8 cellular contexts compared by ENCODE assay signal in genomic region chr3:158727499-158728377, GRCh38. TPM values are rescaled to one million over a fixed set of nuclear protein-coding genes. Genes with fewer than 3 reads are reported as not detected.
A peak's percentile ranks its signal among the peaks of the same experiment; 100 is the strongest.
DNase-seq lines count a peak whose midpoint lies in the region; ATAC-seq, FAIRE-seq and TF ChIP-seq lines count a peak whose summit lies in the region.

No MANE protein-coding gene starts in this region.

- intact Hi-C loops in heart right ventricle (cut with DNase I), result loop anchor here (1.0 to 10.0 kb wide), 6 partner anchors 61 to 65 kb away; no protein-coding TSS in a partner anchor

- H3K36me3 ChIP-seq in adipocyte (ENCODE audit: control insufficient read depth, insufficient read depth, low read length, severe bottlenecking) (no peaks in the 10 kb centered on the region), heart right ventricle (no peaks in the 10 kb centered on the region)

- no peaks in the 10 kb centered on the region for H3K27me3 ChIP-seq in adipocyte (replicated peaks; ENCODE audit: control insufficient read depth, insufficient read depth, low read length)
- no peaks in the 10 kb centered on the region for H3K27me3 ChIP-seq in heart right ventricle

- no peak for TF ChIP-seq EP300 in Ishikawa (IDR thresholded peaks at IDR 0.05; ENCODE audit: borderline replicate concordance)

- H3K9me3 ChIP-seq in adipocyte (ENCODE audit: control insufficient read depth, low read length), result no peaks in the 10 kb centered on the region
- no peaks in the 10 kb centered on the region for H3K9me3 ChIP-seq in heart right ventricle

- peak overlapping the region in 5 of 10 donors; percentile 7 to 81 (median 30) for H3K27ac ChIP-seq in heart right ventricle

- peak; percentile 37 for DNase-seq in activated CD4-positive, CD25-positive, alpha-beta regulatory T cell treated with anti-CD3 and anti-CD28 coated beads, Interleukin-2, amount 50 U/mL, for 16 hours (ENCODE audit: low read depth, low spot score)
- no peak for DNase-seq in activated CD4-positive, CD25-positive, alpha-beta regulatory T cell treated with anti-CD3 and anti-CD28 coated beads, Interleukin-2, amount 50 U/mL, for 72 hours
- peak; percentile 50 for DNase-seq in RCC 7860 (ENCODE audit: low spot score)
- peak; percentile 91 for DNase-seq in adipocyte (ENCODE audit: low read depth)
- DNase-seq in heart right ventricle, result peak in 1 of 2 donors; percentile 72
- DNase-seq in retinal pigment epithelial cell (ENCODE audit: low read depth), result no peak

- ATAC-seq in GM21717 (IDR thresholded peaks at IDR 0.05; ENCODE audit: unreplicated experiment) (peak; percentile 63), heart right ventricle (peak in 4 of 8 donors; percentile 22 to 49 (median 32))

- H3K4me1 ChIP-seq in adipocyte (ENCODE audit: control insufficient read depth, insufficient read depth, low read length) (peaks cover 46% of the 10 kb centered on the region), heart right ventricle (peaks cover 6 to 57% (median 35%) of the 10 kb centered on the region in 9 donors)

- H3K9ac ChIP-seq in adipocyte (ENCODE audit: low read length), result no peak overlapping the region

- 42 to 43% methylated on average over 14 of the region's 14 CpGs for WGBS in heart right ventricle, 2 donors

- peak; percentile 62 for TF ChIP-seq RAD21 in Ishikawa (IDR thresholded peaks at IDR 0.05; ENCODE audit: low read depth)

- H3K4me3 ChIP-seq in adipocyte (ENCODE audit: low read length), result no peak overlapping the region
- peak overlapping the region in 1 of 10 donors; percentile 21 for H3K4me3 ChIP-seq in heart right ventricle
- no peak overlapping the region for H3K4me3 ChIP-seq in retinal pigment epithelial cell (ENCODE audit: low read length)

- FAIRE-seq in RCC 7860 (lab: Jason Lieb, UNC), result peak; percentile 73

- TF ChIP-seq CTCF in heart right ventricle (IDR thresholded peaks at IDR 0.05) (peak; percentile 54 to 85 (median 80)), retinal pigment epithelial cell (conservative IDR thresholded peaks at IDR 0.05; ENCODE audit: low read depth, low read length) (peak; percentile 82)

TF ChIP-seq in Ishikawa, 13 proteins besides CTCF, POLR2A, EP300 and RAD21:
- TF ChIP-seq FOXM1 (IDR thresholded peaks at IDR 0.05; ENCODE audit: borderline replicate concordance, low read depth), result no peak
- TF ChIP-seq YY1 (IDR thresholded peaks at IDR 0.05; ENCODE audit: low read depth), result no peak
- TF ChIP-seq, protein P1, sequence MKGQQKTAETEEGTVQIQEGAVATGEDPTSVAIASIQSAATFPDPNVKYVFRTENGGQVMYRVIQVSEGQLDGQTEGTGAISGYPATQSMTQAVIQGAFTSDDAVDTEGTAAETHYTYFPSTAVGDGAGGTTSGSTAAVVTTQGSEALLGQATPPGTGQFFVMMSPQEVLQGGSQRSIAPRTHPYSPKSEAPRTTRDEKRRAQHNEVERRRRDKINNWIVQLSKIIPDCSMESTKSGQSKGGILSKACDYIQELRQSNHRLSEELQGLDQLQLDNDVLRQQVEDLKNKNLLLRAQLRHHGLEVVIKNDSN (IDR thresholded peaks at IDR 0.05), result no peak
- peak; percentile 62 for TF ChIP-seq CEBPB (IDR thresholded peaks at IDR 0.05)

RNA-seq across cellular contexts. Expression of gene RARRES1, which starts 4.5 kb away (rescaled TPM):
- 10 to 100 TPM in 3 of 10 donors, 1 to 10 TPM in 4, under 1 TPM in 3; 0.32 to 99.0 (median 2.2) TPM for total RNA-seq in heart right ventricle
- 10 to 100 TPM in 1 of 2 donors, 1 to 10 TPM in 1; 5.4 to 23.3 TPM for polyA plus RNA-seq in heart right ventricle

RNA-seq across cellular contexts. Expression of gene LXN, which starts 55.3 kb away (rescaled TPM):
- 10 to 100 TPM in 1 of 10 donors, 1 to 10 TPM in 9; 2.5 to 10.0 (median 3.2) TPM for total RNA-seq in heart right ventricle
- polyA plus RNA-seq in heart right ventricle, result 1 to 10 TPM; 3.4 to 5.6 TPM

Comparison
In these comparisons a context has a peak if more than half of its experiments do, and no peak if none do; other contexts are left out.
1. DNase-seq: peak in activated CD4-positive, CD25-positive, alpha-beta regulatory T cell treated with anti-CD3 and anti-CD28 coated beads, Interleukin-2, amount 50 U/mL, for 16 hours (single experiment), RCC 7860 (single experiment) and adipocyte (single experiment); none in activated CD4-positive, CD25-positive, alpha-beta regulatory T cell treated with anti-CD3 and anti-CD28 coated beads, Interleukin-2, amount 50 U/mL, for 72 hours (single experiment) and retinal pigment epithelial cell (single experiment).